Comparison of ENCODE assay signal across 30 cellular contexts in the genomic region with DNA sequence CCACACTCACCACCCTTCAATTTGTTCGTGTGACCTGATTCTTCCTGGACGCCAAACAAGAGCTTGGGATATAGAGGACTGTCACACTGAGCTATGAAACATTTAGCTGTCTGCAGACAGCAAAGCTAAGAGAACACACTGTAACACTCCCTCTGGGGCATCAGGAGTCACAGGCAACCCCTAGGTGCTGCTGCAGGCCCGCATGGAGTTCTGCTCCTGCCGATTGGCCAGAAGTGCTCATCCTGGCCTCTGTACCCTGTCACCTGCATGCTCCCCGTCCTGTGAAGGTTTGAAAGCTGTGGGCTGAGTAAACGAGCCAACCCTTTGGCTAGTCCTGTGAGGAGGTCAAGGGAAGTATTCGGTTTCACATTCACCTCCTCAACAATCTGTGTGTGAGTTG.
"Had no signal": no experiment of that assay in that cellular context is flagged by ENCODE, and none has a peak within 500 bp of the region (broad histone marks: within the 10 kb centered on the region; RNA-seq: fewer than 3 reads in every experiment).

No MANE protein-coding gene starts in this region.

- H3K4me3 ChIP-seq: esophagus squamous epithelium, gastroesophageal sphincter had no signal

- H3K36me3 ChIP-seq: WERI-Rb-1 had no signal

- H3K9me3 ChIP-seq: esophagus squamous epithelium, gastroesophageal sphincter had no signal

- H3K27me3 ChIP-seq: esophagus squamous epithelium, gastroesophageal sphincter had no signal

- H3K9me3 Mint-ChIP-seq: activated CD4-positive, alpha-beta memory T cell treated with anti-CD3 and anti-CD28 coated beads for 36 hours; activated T-helper 1 cell treated with anti-CD3 and anti-CD28 coated beads, Interleukin-12 subunit alpha, Interleukin-12 subunit beta, Interleukin-2, Interleukin-4 antibody, amounts not matched to agents 30 ng/mL and 10 ng/mL and 1 ng/mL, durations not matched to agents 14 hours and 24 hours and 36 hours; activated T-helper 2 cell treated with anti-CD3 and anti-CD28 coated beads, Interferon-gamma antibody, Interleukin-2, Interleukin-4, amounts not matched to agents 10 μg/mL and 5 μg/mL and 100 μg/mL, durations not matched to agents 14 hours and 24 hours and 36 hours; T-helper 2 cell treated with Interferon-gamma antibody and Interleukin-4, amounts not matched to agents 5 μg/mL and 100 μg/mL, for 36 hours had no signal

- ATAC-seq: activated CD4-positive, alpha-beta T cell treated with anti-CD3 and anti-CD28 coated beads for 36 hours; activated CD8-positive, alpha-beta memory T cell treated with anti-CD3 and anti-CD28 coated beads, Interleukin-2, amount 10 ng/mL, durations not matched to agents 7 days and 5 days; activated CD8-positive, alpha-beta T cell treated with anti-CD3 and anti-CD28 coated beads, Interleukin-2, amount 10 ng/mL, durations not matched to agents 7 days and 5 days; gastroesophageal sphincter; T-helper 17 cell had no signal

- H3K4me1 ChIP-seq: esophagus squamous epithelium, gastroesophageal sphincter had no signal

- H3K27ac Mint-ChIP-seq: activated CD4-positive, alpha-beta memory T cell treated with anti-CD3 and anti-CD28 coated beads for 36 hours; activated CD4-positive, alpha-beta T cell treated with anti-CD3 and anti-CD28 coated beads for 36 hours; activated CD4-positive, alpha-beta T cell treated with anti-CD3 and anti-CD28 coated beads, Interleukin-2, amount 10 ng/mL, durations not matched to agents 24 days and 14 days; activated CD8-positive, alpha-beta memory T cell treated with anti-CD3 and anti-CD28 coated beads, Interleukin-2, amount 10 ng/mL, durations not matched to agents 7 days and 5 days; activated CD8-positive, alpha-beta T cell treated with anti-CD3 and anti-CD28 coated beads, Interleukin-2, amount 10 ng/mL, durations not matched to agents 7 days and 5 days; activated naive CD4-positive, alpha-beta T cell treated with anti-CD3 and anti-CD28 coated beads for 36 hours; activated naive CD8-positive, alpha-beta T cell; activated T-helper 1 cell treated with anti-CD3 and anti-CD28 coated beads, Interleukin-12 subunit alpha, Interleukin-12 subunit beta, Interleukin-2, Interleukin-4 antibody, amounts not matched to agents 30 ng/mL and 10 ng/mL and 1 ng/mL, durations not matched to agents 14 hours and 24 hours and 36 hours; activated T-helper 2 cell treated with anti-CD3 and anti-CD28 coated beads, Interferon-gamma antibody, Interleukin-2, Interleukin-4, amounts not matched to agents 10 μg/mL and 5 μg/mL and 100 μg/mL, durations not matched to agents 14 hours and 24 hours and 36 hours; T-helper 17 cell; T-helper 2 cell treated with Interferon-gamma antibody and Interleukin-4, amounts not matched to agents 5 μg/mL and 100 μg/mL, for 36 hours had no signal

- H3K27me3 Mint-ChIP-seq: activated CD4-positive, alpha-beta memory T cell treated with anti-CD3 and anti-CD28 coated beads for 36 hours; activated CD4-positive, alpha-beta T cell treated with anti-CD3 and anti-CD28 coated beads for 36 hours; activated CD4-positive, alpha-beta T cell treated with anti-CD3 and anti-CD28 coated beads, Interleukin-2, amount 10 ng/mL, durations not matched to agents 24 days and 14 days; activated CD8-positive, alpha-beta memory T cell treated with anti-CD3 and anti-CD28 coated beads, Interleukin-2, amount 10 ng/mL, durations not matched to agents 7 days and 5 days; activated naive CD8-positive, alpha-beta T cell; T-helper 17 cell had no signal

- H3K27ac ChIP-seq: epithelial cell of prostate, esophagus squamous epithelium, gastroesophageal sphincter, WERI-Rb-1 had no signal

- DNase-seq: activated CD4-positive, alpha-beta memory T cell treated with anti-CD3 and anti-CD28 coated beads for 36 hours; activated CD4-positive, alpha-beta T cell treated with anti-CD3 and anti-CD28 coated beads for 36 hours; activated CD4-positive, alpha-beta T cell treated with anti-CD3 and anti-CD28 coated beads, Interleukin-2, amount 10 ng/mL, durations not matched to agents 24 days and 14 days; activated CD4-positive, CD25-positive, alpha-beta regulatory T cell; activated CD4-positive, CD25-positive, alpha-beta regulatory T cell treated with anti-CD3 and anti-CD28 coated beads, Interleukin-2, amount 50 U/mL, for 72 hours; activated CD8-positive, alpha-beta memory T cell treated with anti-CD3 and anti-CD28 coated beads, Interleukin-2, amount 10 ng/mL, durations not matched to agents 7 days and 5 days; activated CD8-positive, alpha-beta memory T cell treated with anti-CD3 and anti-CD28 coated beads, Interleukin-2, amount 50 U/mL, for 4 hours; activated CD8-positive, alpha-beta T cell treated with anti-CD3 and anti-CD28 coated beads, Interleukin-2, amount 10 ng/mL, durations not matched to agents 7 days and 5 days; activated effector memory CD4-positive, alpha-beta T cell treated with anti-CD3 and anti-CD28 coated beads, Interleukin-2, amount 50 U/mL, for 16 hours; activated naive CD4-positive, alpha-beta T cell treated with anti-CD3 and anti-CD28 coated beads for 36 hours; activated T-cell treated with anti-CD3 and anti-CD28 coated beads, Interleukin-2, amount 50 U/mL, for 1 hour; activated T-cell treated with anti-CD3 and anti-CD28 coated beads, Interleukin-2, amount 50 U/mL, for 48 hours; amniotic stem cell; anterior cingulate cortex; caudate nucleus; cortex of kidney; dermis blood vessel endothelial cell; effector CD8-positive, alpha-beta T cell; esophagus squamous epithelium; foreskin melanocyte; T-helper 1 cell; T-helper 17 cell; T1000; WERI-Rb-1 had no signal

- H3K4me1 Mint-ChIP-seq: activated CD4-positive, alpha-beta T cell treated with anti-CD3 and anti-CD28 coated beads for 36 hours; activated CD4-positive, alpha-beta T cell treated with anti-CD3 and anti-CD28 coated beads, Interleukin-2, amount 10 ng/mL, durations not matched to agents 24 days and 14 days; activated CD8-positive, alpha-beta memory T cell treated with anti-CD3 and anti-CD28 coated beads, Interleukin-2, amount 10 ng/mL, durations not matched to agents 7 days and 5 days; T-helper 17 cell had no signal

- H3K4me3 Mint-ChIP-seq: activated CD4-positive, alpha-beta memory T cell treated with anti-CD3 and anti-CD28 coated beads for 36 hours; activated CD4-positive, alpha-beta T cell treated with anti-CD3 and anti-CD28 coated beads for 36 hours; activated CD4-positive, alpha-beta T cell treated with anti-CD3 and anti-CD28 coated beads, Interleukin-2, amount 10 ng/mL, durations not matched to agents 24 days and 14 days; activated CD8-positive, alpha-beta memory T cell treated with anti-CD3 and anti-CD28 coated beads, Interleukin-2, amount 10 ng/mL, durations not matched to agents 7 days and 5 days; activated CD8-positive, alpha-beta T cell treated with anti-CD3 and anti-CD28 coated beads, Interleukin-2, amount 10 ng/mL, durations not matched to agents 7 days and 5 days; activated naive CD4-positive, alpha-beta T cell treated with anti-CD3 and anti-CD28 coated beads for 36 hours; activated naive CD8-positive, alpha-beta T cell; activated T-helper 1 cell treated with anti-CD3 and anti-CD28 coated beads, Interleukin-12 subunit alpha, Interleukin-12 subunit beta, Interleukin-2, Interleukin-4 antibody, amounts not matched to agents 30 ng/mL and 10 ng/mL and 1 ng/mL, durations not matched to agents 14 hours and 24 hours and 36 hours; T-helper 17 cell; T-helper 2 cell treated with Interferon-gamma antibody and Interleukin-4, amounts not matched to agents 5 μg/mL and 100 μg/mL, for 36 hours had no signal
